In genomic region chr12:108826807-108827721, GRCh38 we compare ENCODE assay signal across 8 cellular contexts. TPM values are rescaled to one million over a fixed set of nuclear protein-coding genes. Genes with fewer than 3 reads are reported as not detected.
DNase-seq lines count a peak whose midpoint lies in the region; ATAC-seq and TF ChIP-seq lines count a peak whose summit lies in the region.

No MANE protein-coding gene starts in this region.

- no peaks in the 10 kb centered on the region for H3K27me3 Mint-ChIP-seq in endothelial cell (ENCODE audit: unreplicated experiment)
- H3K27me3 Mint-ChIP-seq in neural crest cell (ENCODE audit: low read depth) = no peaks in the 10 kb centered on the region

- H3K9ac ChIP-seq in OCI-LY1 (ENCODE audit: low read length) = peak overlapping the region; percentile 58; the same call in 1 of the 2 replicates

- H3K27ac ChIP-seq in OCI-LY1 (ENCODE audit: low read depth, low read length, poor library complexity, severe bottlenecking) = peak overlapping the region; percentile 81

- H3K27me3 ChIP-seq in OCI-LY1 (ENCODE audit: insufficient read depth, low read length) = no peaks in the 10 kb centered on the region

- TF ChIP-seq CTCF in AG10803 (conservative IDR thresholded peaks at IDR 0.05; ENCODE audit: low read length) = no peak
- TF ChIP-seq CTCF in OCI-LY1 (IDR thresholded peaks at IDR 0.05; ENCODE audit: low read length) = no peak
- TF ChIP-seq CTCF in endothelial cell (IDR thresholded peaks at IDR 0.05; ENCODE audit: unreplicated experiment) = no peak
- TF ChIP-seq CTCF in neural crest cell (conservative IDR thresholded peaks at IDR 0.05) = no peak

- no peak overlapping the region for H2AFZ ChIP-seq in OCI-LY1 (ENCODE audit: low read length)

- H3K4me3 ChIP-seq in AG10803 (ENCODE audit: low read length) (peak overlapping the region; percentile 10; the same call in 1 of the 2 replicates), OCI-LY1 (ENCODE audit: low read depth, low read length, poor library complexity, severe bottlenecking) (peak overlapping the region; percentile 41)

- 0 out of 2 replicates have a peak, but pooled peaks cover 3% of the 10 kb centered on the region for H3F3A ChIP-seq in OCI-LY1 (ENCODE audit: insufficient read depth, low read length)

- no peaks in the 10 kb centered on the region for H3K9me3 ChIP-seq in OCI-LY1 (ENCODE audit: low read length)

- H3K9me2 ChIP-seq in OCI-LY1 (ENCODE audit: low read depth, low read length) = no peaks in the 10 kb centered on the region

- peak overlapping the region; percentile 99 for H3K27ac Mint-ChIP-seq in endothelial cell (ENCODE audit: unreplicated experiment)
- peak overlapping the region; percentile 76 for H3K27ac Mint-ChIP-seq in neural crest cell (ENCODE audit: unreplicated experiment)

- H3K4me2 ChIP-seq in OCI-LY1 (ENCODE audit: low read length) = peak overlapping the region; percentile 62

- no peaks in the 10 kb centered on the region for H4K20me1 ChIP-seq in OCI-LY1 (ENCODE audit: insufficient read depth, low read length)

- DNase-seq in AG10803 (ENCODE audit: low read depth) (no peak), endothelial cell (ENCODE audit: low spot score) (no peak), neural crest cell (ENCODE audit: low read depth, low spot score) (no peak), glomerular visceral epithelial cell (ENCODE audit: extremely low spot score) (no peak)

- H3K4me1 ChIP-seq in OCI-LY1 (ENCODE audit: insufficient read depth, low read length, severe bottlenecking) = peaks cover 43% of the 10 kb centered on the region

- ATAC-seq in GM19351 (IDR thresholded peaks at IDR 0.05; ENCODE audit: unreplicated experiment) (no peak), GM21723 (IDR thresholded peaks at IDR 0.05; ENCODE audit: unreplicated experiment) (no peak), GM18505 (IDR thresholded peaks at IDR 0.05; ENCODE audit: unreplicated experiment) (no peak)

- H3K9me3 Mint-ChIP-seq in endothelial cell (ENCODE audit: unreplicated experiment) (no peaks in the 10 kb centered on the region), neural crest cell (no peaks in the 10 kb centered on the region)

- H3K36me3 ChIP-seq in OCI-LY1 (ENCODE audit: insufficient read depth, low read length) = peaks cover 10% of the 10 kb centered on the region; the same call in 1 of the 2 replicates

- H3K4me1 Mint-ChIP-seq in endothelial cell (ENCODE audit: unreplicated experiment) = peaks cover 62% of the 10 kb centered on the region
- H3K4me1 Mint-ChIP-seq in neural crest cell = peaks cover 55% of the 10 kb centered on the region

- H3K4me3 Mint-ChIP-seq in endothelial cell (ENCODE audit: unreplicated experiment) (peak overlapping the region; percentile 32), neural crest cell (peak overlapping the region; percentile 68)

- no peak for TF ChIP-seq POLR2A in GM18505 (IDR thresholded peaks at IDR 0.05; ENCODE audit: borderline replicate concordance, extremely low read depth, insufficient read depth, insufficient read length)

- H3K79me2 ChIP-seq in OCI-LY1 (ENCODE audit: insufficient read depth, low read length) = no peaks in the 10 kb centered on the region; the same call in 1 of the 2 replicates

- H3K36me3 Mint-ChIP-seq in endothelial cell (ENCODE audit: low read depth, unreplicated experiment) = peaks cover 29% of the 10 kb centered on the region
- peaks cover 8% of the 10 kb centered on the region for H3K36me3 Mint-ChIP-seq in neural crest cell (ENCODE audit: low read depth)

RNA-seq across cellular contexts. Expression of gene SSH1, which starts 30.3 kb away (rescaled TPM):
- total RNA-seq in endothelial cell (ENCODE audit: unreplicated experiment) (67.5 TPM), neural crest cell (32.9 and 34.3 TPM in 2 replicates)

RNA-seq across cellular contexts. Expression of gene DAO, which starts 52.8 kb away (rescaled TPM):
- 0.41 TPM for total RNA-seq in endothelial cell (ENCODE audit: unreplicated experiment)
- not detected in 2 replicates for total RNA-seq in neural crest cell
